In the genomic region with DNA sequence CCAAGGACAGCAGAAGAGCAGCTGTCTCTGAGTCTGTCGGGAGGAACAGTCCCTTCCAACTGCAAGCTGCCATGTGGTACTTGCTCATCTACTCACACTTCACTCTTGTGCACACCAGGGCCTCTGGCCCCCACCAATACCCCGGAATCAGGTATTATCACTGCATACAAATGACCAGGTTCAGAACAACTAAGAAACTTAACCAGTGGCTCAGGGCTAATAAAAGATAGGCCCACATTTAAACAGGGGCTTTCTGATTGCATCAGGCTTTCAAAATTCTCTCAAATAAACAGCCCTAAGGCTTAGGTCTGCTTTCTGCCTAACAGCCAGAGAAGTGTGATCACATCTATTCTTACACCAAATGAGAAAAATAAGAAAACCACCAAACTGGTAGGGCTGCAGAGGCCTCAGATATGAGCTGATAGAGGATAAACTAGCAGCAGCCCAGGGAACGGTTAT, we compare ENCODE assay signal across 3 cellular contexts.
TF ChIP-seq lines count a peak whose summit lies in the region.

No MANE protein-coding gene starts in this region.

TF ChIP-seq in SK-N-SH, 30 proteins besides CTCF, POLR2A, EP300 and RAD21:
- TF ChIP-seq USF1 (IDR thresholded peaks at IDR 0.05; ENCODE audit: borderline replicate concordance, low read depth) (no peak), CHD2 (IDR thresholded peaks at IDR 0.05; ENCODE audit: low read length, partially characterized antibody) (peak; percentile 19), GATA2 (CRISPR knock-in tag; IDR thresholded peaks at IDR 0.05) (peak; percentile 70)

TF ChIP-seq in SK-N-SH treated with all-trans-retinoic acid at 6 μM for 48 hours, 23 proteins besides CTCF, POLR2A, EP300 and RAD21:
- TF ChIP-seq RARB (CRISPR knock-in tag; IDR thresholded peaks at IDR 0.05) (no peak), ZFP30 (CRISPR knock-in tag; IDR thresholded peaks at IDR 0.05) (no peak), GLIS3 (CRISPR knock-in tag; IDR thresholded peaks at IDR 0.05) (no peak), CSDC2 (CRISPR knock-in tag; IDR thresholded peaks at IDR 0.05) (no peak), ESRRG (CRISPR knock-in tag; IDR thresholded peaks at IDR 0.05) (no peak), ARNTL (CRISPR knock-in tag; IDR thresholded peaks at IDR 0.05; ENCODE audit: borderline replicate concordance, low read depth) (no peak), ISL1 (CRISPR knock-in tag; IDR thresholded peaks at IDR 0.05) (no peak), ZC3H10 (CRISPR knock-in tag; IDR thresholded peaks at IDR 0.05) (no peak)
- TF ChIP-seq, protein P1, sequence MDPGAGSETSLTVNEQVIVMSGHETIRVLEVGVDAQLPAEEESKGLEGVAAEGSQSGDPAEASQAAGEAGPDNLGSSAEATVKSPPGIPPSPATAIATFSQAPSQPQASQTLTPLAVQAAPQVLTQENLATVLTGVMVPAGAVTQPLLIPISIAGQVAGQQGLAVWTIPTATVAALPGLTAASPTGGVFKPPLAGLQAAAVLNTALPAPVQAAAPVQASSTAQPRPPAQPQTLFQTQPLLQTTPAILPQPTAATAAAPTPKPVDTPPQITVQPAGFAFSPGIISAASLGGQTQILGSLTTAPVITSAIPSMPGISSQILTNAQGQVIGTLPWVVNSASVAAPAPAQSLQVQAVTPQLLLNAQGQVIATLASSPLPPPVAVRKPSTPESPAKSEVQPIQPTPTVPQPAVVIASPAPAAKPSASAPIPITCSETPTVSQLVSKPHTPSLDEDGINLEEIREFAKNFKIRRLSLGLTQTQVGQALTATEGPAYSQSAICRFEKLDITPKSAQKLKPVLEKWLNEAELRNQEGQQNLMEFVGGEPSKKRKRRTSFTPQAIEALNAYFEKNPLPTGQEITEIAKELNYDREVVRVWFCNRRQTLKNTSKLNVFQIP (CRISPR knock-in tag; IDR thresholded peaks at IDR 0.05; ENCODE audit: borderline replicate concordance, low read depth): no peak
- TF ChIP-seq, protein P2, sequence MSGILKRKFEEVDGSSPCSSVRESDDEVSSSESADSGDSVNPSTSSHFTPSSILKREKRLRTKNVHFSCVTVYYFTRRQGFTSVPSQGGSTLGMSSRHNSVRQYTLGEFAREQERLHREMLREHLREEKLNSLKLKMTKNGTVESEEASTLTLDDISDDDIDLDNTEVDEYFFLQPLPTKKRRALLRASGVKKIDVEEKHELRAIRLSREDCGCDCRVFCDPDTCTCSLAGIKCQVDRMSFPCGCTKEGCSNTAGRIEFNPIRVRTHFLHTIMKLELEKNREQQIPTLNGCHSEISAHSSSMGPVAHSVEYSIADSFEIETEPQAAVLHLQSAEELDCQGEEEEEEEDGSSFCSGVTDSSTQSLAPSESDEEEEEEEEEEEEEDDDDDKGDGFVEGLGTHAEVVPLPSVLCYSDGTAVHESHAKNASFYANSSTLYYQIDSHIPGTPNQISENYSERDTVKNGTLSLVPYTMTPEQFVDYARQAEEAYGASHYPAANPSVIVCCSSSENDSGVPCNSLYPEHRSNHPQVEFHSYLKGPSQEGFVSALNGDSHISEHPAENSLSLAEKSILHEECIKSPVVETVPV (CRISPR knock-in tag; IDR thresholded peaks at IDR 0.05): no peak

TF ChIP-seq in IMR-90, 13 proteins besides CTCF, POLR2A, EP300 and RAD21:
- TF ChIP-seq NFE2L2 (IDR thresholded peaks at IDR 0.05; ENCODE audit: low read depth, low read length): no peak
- no peak for TF ChIP-seq CHD1 (IDR thresholded peaks at IDR 0.05; ENCODE audit: low read depth, low read length)
- peak; percentile 33; the same call in 1 of the 2 replicates for TF ChIP-seq CEBPB (IDR thresholded peaks at IDR 0.05; ENCODE audit: low read depth, low read length)
